ENCODE assay signal across 1 cellular context in the genomic region with DNA sequence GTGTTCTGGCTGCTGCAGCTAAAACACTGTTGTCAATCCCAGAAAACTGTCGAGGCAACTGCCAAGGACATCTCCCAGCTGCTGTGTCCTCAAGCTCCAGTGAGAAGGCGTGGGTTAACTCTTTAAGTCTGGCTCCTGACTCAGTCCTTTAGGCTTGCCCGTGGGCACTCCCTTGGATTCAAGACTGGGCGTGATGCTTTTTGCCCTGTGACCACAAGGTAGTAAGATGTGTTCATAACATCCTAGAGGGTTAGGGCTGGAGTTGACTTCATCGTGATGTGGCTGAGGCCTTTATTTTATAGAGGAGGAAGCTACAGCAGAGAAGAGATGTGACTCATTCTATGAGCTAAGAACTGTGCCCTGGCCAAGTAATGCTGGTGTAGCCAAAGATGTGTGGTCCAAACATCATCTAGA.
TF ChIP-seq lines count a peak whose summit lies in the region.

No MANE protein-coding gene starts in this region.

TF ChIP-seq in SK-N-SH, 30 proteins besides CTCF, POLR2A, EP300 and RAD21 (continued from another document):
- TF ChIP-seq, protein P1, sequence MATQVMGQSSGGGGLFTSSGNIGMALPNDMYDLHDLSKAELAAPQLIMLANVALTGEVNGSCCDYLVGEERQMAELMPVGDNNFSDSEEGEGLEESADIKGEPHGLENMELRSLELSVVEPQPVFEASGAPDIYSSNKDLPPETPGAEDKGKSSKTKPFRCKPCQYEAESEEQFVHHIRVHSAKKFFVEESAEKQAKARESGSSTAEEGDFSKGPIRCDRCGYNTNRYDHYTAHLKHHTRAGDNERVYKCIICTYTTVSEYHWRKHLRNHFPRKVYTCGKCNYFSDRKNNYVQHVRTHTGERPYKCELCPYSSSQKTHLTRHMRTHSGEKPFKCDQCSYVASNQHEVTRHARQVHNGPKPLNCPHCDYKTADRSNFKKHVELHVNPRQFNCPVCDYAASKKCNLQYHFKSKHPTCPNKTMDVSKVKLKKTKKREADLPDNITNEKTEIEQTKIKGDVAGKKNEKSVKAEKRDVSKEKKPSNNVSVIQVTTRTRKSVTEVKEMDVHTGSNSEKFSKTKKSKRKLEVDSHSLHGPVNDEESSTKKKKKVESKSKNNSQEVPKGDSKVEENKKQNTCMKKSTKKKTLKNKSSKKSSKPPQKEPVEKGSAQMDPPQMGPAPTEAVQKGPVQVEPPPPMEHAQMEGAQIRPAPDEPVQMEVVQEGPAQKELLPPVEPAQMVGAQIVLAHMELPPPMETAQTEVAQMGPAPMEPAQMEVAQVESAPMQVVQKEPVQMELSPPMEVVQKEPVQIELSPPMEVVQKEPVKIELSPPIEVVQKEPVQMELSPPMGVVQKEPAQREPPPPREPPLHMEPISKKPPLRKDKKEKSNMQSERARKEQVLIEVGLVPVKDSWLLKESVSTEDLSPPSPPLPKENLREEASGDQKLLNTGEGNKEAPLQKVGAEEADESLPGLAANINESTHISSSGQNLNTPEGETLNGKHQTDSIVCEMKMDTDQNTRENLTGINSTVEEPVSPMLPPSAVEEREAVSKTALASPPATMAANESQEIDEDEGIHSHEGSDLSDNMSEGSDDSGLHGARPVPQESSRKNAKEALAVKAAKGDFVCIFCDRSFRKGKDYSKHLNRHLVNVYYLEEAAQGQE (IDR thresholded peaks at IDR 0.05; ENCODE audit: low read depth, low read length), result no peak
- TF ChIP-seq, protein P2, sequence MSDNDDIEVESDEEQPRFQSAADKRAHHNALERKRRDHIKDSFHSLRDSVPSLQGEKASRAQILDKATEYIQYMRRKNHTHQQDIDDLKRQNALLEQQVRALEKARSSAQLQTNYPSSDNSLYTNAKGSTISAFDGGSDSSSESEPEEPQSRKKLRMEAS (IDR thresholded peaks at IDR 0.05; ENCODE audit: low read depth), result peak; percentile 59; the same call in 1 of the 2 replicates
- TF ChIP-seq TEAD4 (IDR thresholded peaks at IDR 0.05; ENCODE audit: borderline replicate concordance, insufficient read depth) (no peak), NRF1 (IDR thresholded peaks at IDR 0.05; ENCODE audit: low read depth, low read length) (no peak), MEF2A (IDR thresholded peaks at IDR 0.05; ENCODE audit: borderline replicate concordance, low read depth) (no peak), IRF3 (IDR thresholded peaks at IDR 0.05; ENCODE audit: low read depth, low read length) (no peak), MXI1 (IDR thresholded peaks at IDR 0.05; ENCODE audit: low read depth, low read length) (no peak), POLR2AphosphoS5 (IDR thresholded peaks at IDR 0.05; ENCODE audit: low read depth, low read length) (no peak), RCOR1 (IDR thresholded peaks at IDR 0.05; ENCODE audit: low read length) (no peak)
